In genomic region chr5:132420706-132421272, GRCh38 we compare ENCODE assay signal across 9 cellular contexts. TPM values are rescaled to one million over a fixed set of nuclear protein-coding genes. Genes with fewer than 3 reads are reported as not detected.
DNase-seq lines count a peak whose midpoint lies in the region; ATAC-seq lines count a peak whose summit lies in the region.
"Had no signal": no experiment of that assay in that cellular context is flagged by ENCODE, and none has a peak within 500 bp of the region (broad histone marks: within the 10 kb centered on the region; RNA-seq: fewer than 3 reads in every experiment).

No MANE protein-coding gene starts in this region.

- peak overlapping the region; percentile 72 for H3K4me3 Mint-ChIP-seq in activated T-helper 2 cell treated with anti-CD3 and anti-CD28 coated beads, Interferon-gamma antibody, Interleukin-2, Interleukin-4, amounts not matched to agents 10 μg/mL and 5 μg/mL and 100 μg/mL, durations not matched to agents 14 hours and 24 hours and 36 hours (ENCODE audit: low read depth)

- H3K9me3 ChIP-seq in muscle layer of duodenum (ENCODE audit: control insufficient read depth in 1 of 2, low read length in 2 of 2): no peaks in the 10 kb centered on the region
- H3K9me3 ChIP-seq: A549 had no signal

- intact Hi-C loops in activated T-helper 2 cell treated with anti-CD3 and anti-CD28 coated beads, Interferon-gamma antibody, Interleukin-2, Interleukin-4, amounts not matched to agents 10 μg/mL and 5 μg/mL and 100 μg/mL, durations not matched to agents 14 hours and 24 hours and 36 hours (cut with micrococcal nuclease): loop anchor here (10.0 kb wide), 1 partner anchor 786 kb away; the partner anchor contains the start of gene RAPGEF6

- H3K27me3 Mint-ChIP-seq in activated T-helper 2 cell treated with anti-CD3 and anti-CD28 coated beads, Interferon-gamma antibody, Interleukin-2, Interleukin-4, amounts not matched to agents 10 μg/mL and 5 μg/mL and 100 μg/mL, durations not matched to agents 14 hours and 24 hours and 36 hours (ENCODE audit: low read depth): no peaks in the 10 kb centered on the region

- DNase-seq in NOMO-1 treated with DMSO at 0.1 percent for 48 hours (lab: John Stamatoyannopoulos, UW; ENCODE audit: unreplicated experiment): peak; percentile 73
- no peak for DNase-seq in NOMO-1 treated with dmso at 0.1 percent for 144 hours (lab: John Stamatoyannopoulos, UW; ENCODE audit: unreplicated experiment)
- DNase-seq in activated T-helper 2 cell treated with anti-CD3 and anti-CD28 coated beads, Interferon-gamma antibody, Interleukin-2, Interleukin-4, amounts not matched to agents 10 μg/mL and 5 μg/mL and 100 μg/mL, durations not matched to agents 14 hours and 24 hours and 36 hours (ENCODE audit: low spot score): no peak
- DNase-seq in T1000 (lab: John Stamatoyannopoulos, UW): no peak
- DNase-seq in cerebellum (ENCODE audit: low spot score): no peak

- H3K4me1 ChIP-seq in muscle layer of duodenum (ENCODE audit: control insufficient read depth in 1 of 2, insufficient read depth in 2 of 2, low read length in 2 of 2): peaks cover 57 to 80% of the 10 kb centered on the region in 2 donors

- H3K27ac Mint-ChIP-seq in activated T-helper 2 cell treated with anti-CD3 and anti-CD28 coated beads, Interferon-gamma antibody, Interleukin-2, Interleukin-4, amounts not matched to agents 10 μg/mL and 5 μg/mL and 100 μg/mL, durations not matched to agents 14 hours and 24 hours and 36 hours: peak overlapping the region; percentile 89

- H3K36me3 Mint-ChIP-seq in activated T-helper 2 cell treated with anti-CD3 and anti-CD28 coated beads, Interferon-gamma antibody, Interleukin-2, Interleukin-4, amounts not matched to agents 10 μg/mL and 5 μg/mL and 100 μg/mL, durations not matched to agents 14 hours and 24 hours and 36 hours (ENCODE audit: low read depth): peaks cover 74% of the 10 kb centered on the region

- peaks cover 86% of the 10 kb centered on the region for H3K4me1 Mint-ChIP-seq in activated T-helper 2 cell treated with anti-CD3 and anti-CD28 coated beads, Interferon-gamma antibody, Interleukin-2, Interleukin-4, amounts not matched to agents 10 μg/mL and 5 μg/mL and 100 μg/mL, durations not matched to agents 14 hours and 24 hours and 36 hours (ENCODE audit: low read depth)

- peak; percentile 50 for ATAC-seq in HG03097 (IDR thresholded peaks at IDR 0.05; ENCODE audit: low FRiP score, unreplicated experiment)
- no peak for ATAC-seq in GM18873 (IDR thresholded peaks at IDR 0.05; ENCODE audit: low FRiP score, unreplicated experiment)
- ATAC-seq: A549 had no signal

- no peaks in the 10 kb centered on the region for H3K27me3 ChIP-seq in muscle layer of duodenum (ENCODE audit: low read depth, low read length)

- peak overlapping the region; percentile 80 for H3K27ac ChIP-seq in muscle layer of duodenum (ENCODE audit: low read length)

- no peaks in the 10 kb centered on the region for H3K9me3 Mint-ChIP-seq in activated T-helper 2 cell treated with anti-CD3 and anti-CD28 coated beads, Interferon-gamma antibody, Interleukin-2, Interleukin-4, amounts not matched to agents 10 μg/mL and 5 μg/mL and 100 μg/mL, durations not matched to agents 14 hours and 24 hours and 36 hours

- H3K36me3 ChIP-seq in muscle layer of duodenum (ENCODE audit: control insufficient read depth in 1 of 2, insufficient read depth in 2 of 2, low read length in 2 of 2): peaks cover 3 to 15% of the 10 kb centered on the region in 2 donors

- H3K4me3 ChIP-seq in muscle layer of duodenum (ENCODE audit: low read depth in 1 of 2, low read length in 2 of 2): peak overlapping the region in 1 of 2 donors; percentile 16
- H3K4me3 ChIP-seq: A549 had no signal

RNA-seq across cellular contexts. Expression of gene SLC22A5, which starts 51.3 kb away (rescaled TPM):
- total RNA-seq in activated T-helper 2 cell treated with anti-CD3 and anti-CD28 coated beads, Interferon-gamma antibody, Interleukin-2, Interleukin-4, amounts not matched to agents 10 μg/mL and 5 μg/mL and 100 μg/mL, durations not matched to agents 14 hours and 24 hours and 36 hours: 4.8 and 5.1 TPM in 2 replicates
- 10.4 TPM for total RNA-seq in cerebellum
